20 cellular contexts compared by ENCODE assay signal in genomic region chr9:5336683-5337082, GRCh38. TPM values are rescaled to one million over a fixed set of nuclear protein-coding genes. Genes with fewer than 3 reads are reported as not detected.
DNase-seq lines count a peak whose midpoint lies in the region; ATAC-seq and TF ChIP-seq lines count a peak whose summit lies in the region.
"Had no signal": no experiment of that assay in that cellular context is flagged by ENCODE, and none has a peak within 500 bp of the region (broad histone marks: within the 10 kb centered on the region; RNA-seq: fewer than 3 reads in every experiment).

No MANE protein-coding gene starts in this region.

- H3K9me3 ChIP-seq in OCI-LY1 (ENCODE audit: low read length): no peaks in the 10 kb centered on the region
- H3K9me3 ChIP-seq: colonic mucosa, neutrophil, right atrium auricular region, transverse colon had no signal

- H3K27ac ChIP-seq in OCI-LY1 (ENCODE audit: low read depth, low read length, poor library complexity, severe bottlenecking): peak overlapping the region; percentile 17
- H3K27ac ChIP-seq: colonic mucosa, neutrophil, right atrium auricular region, transverse colon had no signal

- no peak overlapping the region for H2AFZ ChIP-seq in OCI-LY1 (ENCODE audit: low read length)

- no peaks in the 10 kb centered on the region for H3K36me3 ChIP-seq in OCI-LY1 (ENCODE audit: insufficient read depth, low read length)
- H3K36me3 ChIP-seq: colonic mucosa, neutrophil, right atrium auricular region, transverse colon had no signal

- CTCF ChIA-PET in activated naive CD4-positive, alpha-beta T cell treated with anti-CD3 and anti-CD28 coated beads for 36 hours (lab: Charles Lee): interaction anchor here (0.7 kb wide), 1 partner anchor 71 kb away, joined by 3 read pairs; no protein-coding TSS in a partner anchor

- no peak overlapping the region for H3K27ac Mint-ChIP-seq in activated naive CD4-positive, alpha-beta T cell treated with anti-CD3 and anti-CD28 coated beads for 36 hours
- peak overlapping the region; percentile 75 for H3K27ac Mint-ChIP-seq in activated T-helper 17 cell treated with anti-CD3 and anti-CD28 coated beads, Interleukin-2, amount 50 U/mL, for 72 hours
- H3K27ac Mint-ChIP-seq in naive thymus-derived CD8-positive, alpha-beta T cell: peak overlapping the region; percentile 26 to 94 (median 88)
- no peak overlapping the region for H3K27ac Mint-ChIP-seq in HFFc6

- H3K4me1 Mint-ChIP-seq in activated naive CD4-positive, alpha-beta T cell treated with anti-CD3 and anti-CD28 coated beads for 36 hours (ENCODE audit: low read depth): peaks cover 39% of the 10 kb centered on the region
- peaks cover 20% of the 10 kb centered on the region for H3K4me1 Mint-ChIP-seq in activated T-helper 17 cell treated with anti-CD3 and anti-CD28 coated beads, Interleukin-2, amount 50 U/mL, for 72 hours
- peaks cover 22 to 46% (median 44%) of the 10 kb centered on the region in 4 donors for H3K4me1 Mint-ChIP-seq in naive thymus-derived CD8-positive, alpha-beta T cell
- no peaks in the 10 kb centered on the region for H3K4me1 Mint-ChIP-seq in HFFc6 (ENCODE audit: low read depth)

- intact Hi-C loops in activated naive CD4-positive, alpha-beta T cell treated with anti-CD3 and anti-CD28 coated beads for 36 hours (cut with micrococcal nuclease): loop anchor here (1.0 to 5.0 kb wide), 4 partner anchors 34 to 1076 kb away; partner anchors contain the start of genes PLGRKT, RLN2 and UHRF2

- POLR2A ChIA-PET in naive thymus-derived CD8-positive, alpha-beta T cell (lab: Charles Lee): interaction anchor here (0.5 kb wide), 1 partner anchor 36 kb away, joined by 3 read pairs; no protein-coding TSS in a partner anchor

- H3K4me3 Mint-ChIP-seq in activated naive CD4-positive, alpha-beta T cell treated with anti-CD3 and anti-CD28 coated beads for 36 hours: peak overlapping the region; percentile 57
- peak overlapping the region; percentile 69 for H3K4me3 Mint-ChIP-seq in activated T-helper 17 cell treated with anti-CD3 and anti-CD28 coated beads, Interleukin-2, amount 50 U/mL, for 72 hours
- peak overlapping the region; percentile 59 to 87 (median 77) for H3K4me3 Mint-ChIP-seq in naive thymus-derived CD8-positive, alpha-beta T cell
- H3K4me3 Mint-ChIP-seq in HFFc6: no peak overlapping the region

- no peak for TF ChIP-seq CTCF in OCI-LY1 (IDR thresholded peaks at IDR 0.05; ENCODE audit: low read length)
- TF ChIP-seq CTCF in HFFc6 (IDR thresholded peaks at IDR 0.05): no peak

- H3F3A ChIP-seq in OCI-LY1 (ENCODE audit: insufficient read depth, low read length): no peaks in the 10 kb centered on the region

- H3K79me2 ChIP-seq in OCI-LY1 (ENCODE audit: insufficient read depth, low read length): no peaks in the 10 kb centered on the region

- peaks cover 34% of the 10 kb centered on the region for H3K4me1 ChIP-seq in OCI-LY1 (ENCODE audit: insufficient read depth, low read length, severe bottlenecking)
- H3K4me1 ChIP-seq: colonic mucosa, transverse colon had no signal

- peak; percentile 42 for DNase-seq in activated naive CD4-positive, alpha-beta T cell treated with anti-CD3 and anti-CD28 coated beads for 36 hours
- no peak for DNase-seq in activated naive CD4-positive, alpha-beta T cell (lab: John Stamatoyannopoulos, UW)
- peak in 8 of 10 donors; percentile 29 to 67 (median 50) for DNase-seq in naive thymus-derived CD8-positive, alpha-beta T cell
- no peak for DNase-seq in COLO668 (lab: John Stamatoyannopoulos, UW; ENCODE audit: unreplicated experiment)
- no peak for DNase-seq in NCI-H1092 (lab: John Stamatoyannopoulos, UW)
- DNase-seq in HFFc6: no peak
- DNase-seq: aorta, colonic mucosa, DMS 273 treated with DMSO at 0.1 percent for 48 hours, GOT3, NCI-H1930, SW 1271, transverse colon had no signal

- H3K9me3 Mint-ChIP-seq in activated naive CD4-positive, alpha-beta T cell treated with anti-CD3 and anti-CD28 coated beads for 36 hours: no peaks in the 10 kb centered on the region
- H3K9me3 Mint-ChIP-seq in activated T-helper 17 cell treated with anti-CD3 and anti-CD28 coated beads, Interleukin-2, amount 50 U/mL, for 72 hours: no peaks in the 10 kb centered on the region
- H3K9me3 Mint-ChIP-seq in naive thymus-derived CD8-positive, alpha-beta T cell: no peaks in the 10 kb centered on the region
- H3K9me3 Mint-ChIP-seq in HFFc6: no peaks in the 10 kb centered on the region

- H4K20me1 ChIP-seq in OCI-LY1 (ENCODE audit: insufficient read depth, low read length): no peaks in the 10 kb centered on the region

- H3K4me2 ChIP-seq in OCI-LY1 (ENCODE audit: low read length): peak overlapping the region; percentile 55

- peak overlapping the region; percentile 16 for H3K9ac ChIP-seq in OCI-LY1 (ENCODE audit: low read length)

- no peaks in the 10 kb centered on the region for H3K9me2 ChIP-seq in OCI-LY1 (ENCODE audit: low read depth, low read length)

- no peaks in the 10 kb centered on the region for H3K27me3 ChIP-seq in OCI-LY1 (ENCODE audit: insufficient read depth, low read length)
- H3K27me3 ChIP-seq: colonic mucosa, right atrium auricular region, transverse colon had no signal

- peak overlapping the region; percentile 28 for H3K4me3 ChIP-seq in OCI-LY1 (ENCODE audit: low read depth, low read length, poor library complexity, severe bottlenecking)
- H3K4me3 ChIP-seq: colonic mucosa, right atrium auricular region, transverse colon had no signal

- ATAC-seq in activated T-helper 17 cell treated with anti-CD3 and anti-CD28 coated beads, Interleukin-2, amount 50 U/mL, for 72 hours (replicated peaks): no peak
- peak; percentile 40 to 54 for ATAC-seq in naive thymus-derived CD8-positive, alpha-beta T cell

- no peaks in the 10 kb centered on the region for H3K27me3 Mint-ChIP-seq in activated naive CD4-positive, alpha-beta T cell treated with anti-CD3 and anti-CD28 coated beads for 36 hours (ENCODE audit: low read depth)
- no peaks in the 10 kb centered on the region for H3K27me3 Mint-ChIP-seq in activated T-helper 17 cell treated with anti-CD3 and anti-CD28 coated beads, Interleukin-2, amount 50 U/mL, for 72 hours
- H3K27me3 Mint-ChIP-seq in naive thymus-derived CD8-positive, alpha-beta T cell: no peaks in the 10 kb centered on the region
- H3K27me3 Mint-ChIP-seq in HFFc6 (ENCODE audit: insufficient read depth): peaks cover 19% of the 10 kb centered on the region

- peaks cover 2% of the 10 kb centered on the region for H3K36me3 Mint-ChIP-seq in activated naive CD4-positive, alpha-beta T cell treated with anti-CD3 and anti-CD28 coated beads for 36 hours (ENCODE audit: low read depth)
- H3K36me3 Mint-ChIP-seq in activated T-helper 17 cell treated with anti-CD3 and anti-CD28 coated beads, Interleukin-2, amount 50 U/mL, for 72 hours (ENCODE audit: low read depth): peaks cover 18% of the 10 kb centered on the region
- H3K36me3 Mint-ChIP-seq in naive thymus-derived CD8-positive, alpha-beta T cell: peaks cover 0 to 25% (median 19%) of the 10 kb centered on the region in 3 donors
- no peaks in the 10 kb centered on the region for H3K36me3 Mint-ChIP-seq in HFFc6 (ENCODE audit: low read depth)

RNA-seq across cellular contexts. Expression of gene RLN1, which starts 3.0 kb away (rescaled TPM):
- under 1 TPM; 0.54 to 0.95 TPM for total RNA-seq in activated naive CD4-positive, alpha-beta T cell treated with anti-CD3 and anti-CD28 coated beads for 36 hours
- total RNA-seq in activated T-helper 17 cell treated with anti-CD3 and anti-CD28 coated beads, Interleukin-2, amount 50 U/mL, for 72 hours: 1 to 10 TPM in 1 of 2 donors, under 1 TPM in 1; 0.95 to 1.6 TPM
- total RNA-seq in naive thymus-derived CD8-positive, alpha-beta T cell: 1 to 10 TPM; 5.1 TPM
- 1 to 10 TPM; 1.2 to 3.4 (median 1.4) TPM for polyA plus RNA-seq in naive thymus-derived CD8-positive, alpha-beta T cell
- not detected for total RNA-seq in HFFc6 (2021; fragmentation: NEBNext Ultra II Directional; extraction: Animal tissue kit (Norgen Biotek cat#: 25700))
- total RNA-seq: aorta, MCF 10A, mesenteric fat pad had no signal
- polyA plus RNA-seq: aorta had no signal

RNA-seq across cellular contexts. Expression of gene RLN2, which starts 32.2 kb away (rescaled TPM):
- 1 to 10 TPM; 3.4 to 4.0 TPM for total RNA-seq in activated naive CD4-positive, alpha-beta T cell treated with anti-CD3 and anti-CD28 coated beads for 36 hours
- 1 to 10 TPM; 2.9 TPM for total RNA-seq in activated T-helper 17 cell treated with anti-CD3 and anti-CD28 coated beads, Interleukin-2, amount 50 U/mL, for 72 hours
- 1 to 10 TPM; 3.7 TPM for total RNA-seq in naive thymus-derived CD8-positive, alpha-beta T cell
- polyA plus RNA-seq in naive thymus-derived CD8-positive, alpha-beta T cell: 10 to 100 TPM in 1 of 3 donors, 1 to 10 TPM in 2; 7.7 to 12.7 (median 9.4) TPM
- total RNA-seq in HFFc6 (2021; fragmentation: NEBNext Ultra II Directional; extraction: Animal tissue kit (Norgen Biotek cat#: 25700)): not detected
- total RNA-seq: aorta, MCF 10A, mesenteric fat pad, transverse colon had no signal
- polyA plus RNA-seq: AG04450, aorta had no signal

Comparison
In these comparisons a context has a peak if more than half of its experiments do, and no peak if none do; other contexts are left out.
1. DNase-seq: peak in activated naive CD4-positive, alpha-beta T cell treated with anti-CD3 and anti-CD28 coated beads for 36 hours (single experiment) and naive thymus-derived CD8-positive, alpha-beta T cell (8 of 10); none in activated naive CD4-positive, alpha-beta T cell (0 of 4), COLO668 (single experiment), NCI-H1092 (single experiment) and HFFc6 (single experiment).
2. H3K27ac Mint-ChIP-seq: peak in activated T-helper 17 cell treated with anti-CD3 and anti-CD28 coated beads, Interleukin-2, amount 50 U/mL, for 72 hours (single experiment) and naive thymus-derived CD8-positive, alpha-beta T cell (10 of 10); none in activated naive CD4-positive, alpha-beta T cell treated with anti-CD3 and anti-CD28 coated beads for 36 hours (single experiment) and HFFc6 (single experiment).